ENCODE assay signal across 19 cellular contexts in the genomic region with DNA sequence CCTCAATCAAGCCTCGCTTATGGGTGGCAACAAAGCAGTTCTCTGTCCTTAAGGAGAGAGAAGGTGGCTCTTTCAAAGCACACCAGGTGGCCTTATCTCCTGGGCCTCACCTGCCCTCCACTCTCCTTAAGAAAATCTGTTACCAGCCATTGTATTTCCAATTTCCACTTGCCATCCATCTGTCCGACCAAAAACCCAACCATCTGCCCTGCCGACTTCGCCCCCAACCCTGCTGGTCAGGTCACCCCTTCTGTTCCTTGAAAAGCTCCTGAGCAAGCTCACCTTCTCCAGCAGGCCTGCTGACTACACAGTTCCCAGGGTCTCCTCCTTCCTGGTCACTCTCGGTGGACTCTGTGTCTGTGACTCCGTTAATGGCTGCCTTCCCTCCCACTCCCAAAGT. TPM values are rescaled to one million over a fixed set of nuclear protein-coding genes. Genes with fewer than 3 reads are reported as not detected.
DNase-seq lines count a peak whose midpoint lies in the region; ATAC-seq, FAIRE-seq and TF ChIP-seq lines count a peak whose summit lies in the region.
"Had no signal": no experiment of that assay in that cellular context is flagged by ENCODE, and none has a peak within 500 bp of the region (broad histone marks: within the 10 kb centered on the region; RNA-seq: fewer than 3 reads in every experiment).

No MANE protein-coding gene starts in this region.

- ATAC-seq in IMR-90 (ENCODE audit: low read depth) (no peak), K562 (no peak), GM21528 (IDR thresholded peaks at IDR 0.05; ENCODE audit: low FRiP score, unreplicated experiment) (no peak)
- ATAC-seq: A549, GM12878, HepG2 had no signal

- intact Hi-C loops in IMR-90 (cut with micrococcal nuclease) (no loop called here), K562 (cut with micrococcal nuclease) (no loop called here)

- H3K4me1 ChIP-seq in BLaER1 (peaks cover 10% of the 10 kb centered on the region), IMR-90 (ENCODE audit: control insufficient read depth, insufficient read depth, low read length) (0 out of 2 replicates have a peak, but pooled peaks cover 3% of the 10 kb centered on the region), K562 (replicated peaks in 1 of 2; ENCODE audit: control insufficient read depth in 2 of 2, insufficient read depth in 2 of 2, low read length in 2 of 2) (peaks cover 0 to 6% of the 10 kb centered on the region in 2 experiments; a peak in 2 of 5 replicates), neuronal stem cell (ENCODE audit: control insufficient read depth in 2 of 2, insufficient read depth in 1 of 2, low read depth in 1 of 2, low read length in 2 of 2) (peaks cover 0 to 17% of the 10 kb centered on the region in 2 donors)
- H3K4me1 ChIP-seq: Caco-2 had no signal

- H2AK5ac ChIP-seq in IMR-90 (ENCODE audit: low read depth, low read length) (no peak overlapping the region), neuronal stem cell (ENCODE audit: low read depth, low read length) (no peak overlapping the region)

- H3K18ac ChIP-seq in IMR-90 (ENCODE audit: low read depth, low read length) (no peak overlapping the region), neuronal stem cell (ENCODE audit: low read length) (no peak overlapping the region)

- WGBS in IMR-90 (ENCODE audit: extremely low coverage in 2 of 2, insufficient read length in 1 of 2), 2 experiments: 100% methylated on average over 3 of the region's 6 CpGs; no CpG with 5 or more reads in 1 of the 2 experiments
- 0% methylated on average over 6 of the region's 6 CpGs for WGBS in K562 (ENCODE audit: insufficient coverage, low coverage, missing lambda C conversion rate)
- no CpG with 5 or more reads among the region's 6 CpGs for WGBS in neuronal stem cell (ENCODE audit: extremely low coverage in 2 of 2, insufficient read length in 2 of 2, insufficient replicate concordance in 1 of 2), 2 donors

- H2BK5ac ChIP-seq in IMR-90 (ENCODE audit: low read depth, low read length, poor library complexity, severe bottlenecking): no peak overlapping the region
- no peak overlapping the region for H2BK5ac ChIP-seq in neuronal stem cell (ENCODE audit: low read length)

- DNase-seq in IMR-90: no peak
- no peak for DNase-seq in K562 (ENCODE audit: extremely low read depth in 1 of 4, low spot score in 3 of 4)
- DNase-seq in neuronal stem cell (ENCODE audit: low spot score): no peak
- DNase-seq in GM19240 (ENCODE audit: insufficient read length, low spot score): no peak
- no peak for DNase-seq in 8988T
- DNase-seq: CD8-positive, alpha-beta memory T cell; HCEC 1CT; HFFc6 had no signal

- H3K4ac ChIP-seq in IMR-90 (ENCODE audit: low read depth, low read length): no peak overlapping the region
- H3K4ac ChIP-seq in neuronal stem cell (ENCODE audit: low read length): no peak overlapping the region

- POLR2A ChIA-PET in IMR-90 (lab: Charles Lee; ENCODE audit: unreplicated experiment) (no interaction called here), K562 (lab: Yijun Ruan, JAX) (interaction anchor here (0.9 kb wide), 1 partner anchor 19 kb away, joined by 5 read pairs; no protein-coding TSS in a partner anchor)

- TF ChIP-seq CTCF in IMR-90 (conservative IDR thresholded peaks at IDR 0.05; ENCODE audit: low read depth, low read length) (no peak), K562 (IDR thresholded peaks at IDR 0.05 in 2 of 3, conservative IDR thresholded peaks at IDR 0.05 in 1 of 3; ENCODE audit: insufficient read depth in 2 of 3, low read depth in 1 of 3, low read length in 3 of 3) (no peak)

- H3K36me3 ChIP-seq in BLaER1: no peaks in the 10 kb centered on the region
- no peaks in the 10 kb centered on the region for H3K36me3 ChIP-seq in IMR-90 (ENCODE audit: control insufficient read depth, insufficient read depth, low read length)
- H3K36me3 ChIP-seq in K562 (ENCODE audit: control insufficient read depth, insufficient read depth, low read length): no peaks in the 10 kb centered on the region
- H3K36me3 ChIP-seq in neuronal stem cell (replicated peaks in 1 of 2; ENCODE audit: control insufficient read depth in 2 of 2, insufficient read depth in 2 of 2, low read length in 2 of 2): no peaks in the 10 kb centered on the region
- H3K36me3 ChIP-seq: BE2C had no signal

- no peak for TF ChIP-seq POLR2A in IMR-90 (IDR thresholded peaks at IDR 0.05; ENCODE audit: low read depth, low read length)
- no peak for TF ChIP-seq POLR2A in K562 (conservative IDR thresholded peaks at IDR 0.05)

- no peak overlapping the region for H4K5ac ChIP-seq in IMR-90 (ENCODE audit: low read depth, low read length)

- dilution Hi-C loops in IMR-90 (cut with HindIII; ENCODE audit: low sequenced_read_pairs, unreplicated experiment): no loop called here

- no peak overlapping the region for H3K56ac ChIP-seq in IMR-90 (ENCODE audit: extremely low read depth, insufficient read depth, low read length)

- no peaks in the 10 kb centered on the region for H3K79me2 ChIP-seq in K562 (ENCODE audit: control insufficient read depth, insufficient read depth, low read length)

- H3K79me1 ChIP-seq in IMR-90 (ENCODE audit: low read depth in 1 of 2, low read length in 2 of 2) (no peaks in the 10 kb centered on the region), neuronal stem cell (ENCODE audit: low read depth, low read length) (no peaks in the 10 kb centered on the region)

- peak overlapping the region; percentile 30; the same call in 1 of the 2 replicates for H3K4me2 ChIP-seq in BLaER1
- H3K4me2 ChIP-seq in IMR-90 (ENCODE audit: low read depth, low read length): no peak overlapping the region
- H3K4me2 ChIP-seq in K562 (ENCODE audit: insufficient read depth, low read length): no peak overlapping the region
- no peak overlapping the region for H3K4me2 ChIP-seq in neuronal stem cell (ENCODE audit: insufficient read depth, low read length, poor library complexity, severe bottlenecking)
- H3K4me2 ChIP-seq: A549 had no signal

- H2AFZ ChIP-seq in IMR-90 (replicated peaks; ENCODE audit: low read length, poor library complexity) (no peak overlapping the region), K562 (ENCODE audit: low read depth, low read length) (no peak overlapping the region), neuronal stem cell (ENCODE audit: low read length) (no peak overlapping the region)

- no peak overlapping the region for H2BK12ac ChIP-seq in neuronal stem cell (ENCODE audit: low read length)

- no peak overlapping the region for H3K14ac ChIP-seq in IMR-90 (replicated peaks; ENCODE audit: low read depth, low read length)
- H3K14ac ChIP-seq in neuronal stem cell (ENCODE audit: low read length): no peak overlapping the region

- no peak overlapping the region for H3K23ac ChIP-seq in IMR-90 (ENCODE audit: low read depth, low read length)
- H3K23ac ChIP-seq in neuronal stem cell (ENCODE audit: low read depth, low read length, poor library complexity): no peak overlapping the region

- FAIRE-seq in K562 (lab: Jason Lieb, UNC): no peak
- FAIRE-seq: A549, GM12878, GM18507, H1, HepG2, HTR-8/SVneo had no signal

- H2BK15ac ChIP-seq in IMR-90 (ENCODE audit: low read depth, low read length): peak overlapping the region; percentile 50; the same call in 1 of the 3 replicates
- peak overlapping the region; percentile 63 for H2BK15ac ChIP-seq in neuronal stem cell (ENCODE audit: low read length)

- no peak for TF ChIP-seq EP300 in K562 (IDR thresholded peaks at IDR 0.05; ENCODE audit: low read length)

- BruUV-seq in IMR-90 (replicated peaks; lab: Mats Ljungman, UMichigan) (no TSS peak), K562 (replicated peaks; lab: Mats Ljungman, UMichigan) (no TSS peak)

- no peak for TF ChIP-seq RAD21 in IMR-90 (IDR thresholded peaks at IDR 0.05; ENCODE audit: low read length)
- TF ChIP-seq RAD21 in K562 (CRISPR knock-in tag; conservative IDR thresholded peaks at IDR 0.05 in 1 of 2, IDR thresholded peaks at IDR 0.05 in 1 of 2): no peak

- no peak overlapping the region for H3K27ac ChIP-seq in BLaER1
- no peak overlapping the region for H3K27ac ChIP-seq in IMR-90 (ENCODE audit: insufficient read depth, low read length)
- H3K27ac ChIP-seq in K562 (ENCODE audit: extremely low read depth, low read depth, low read length): no peak overlapping the region
- H3K27ac ChIP-seq in neuronal stem cell (replicated peaks; ENCODE audit: low read length): no peak overlapping the region

- no peak overlapping the region for H2AK9ac ChIP-seq in IMR-90 (replicated peaks; ENCODE audit: low read depth, low read length, poor library complexity)

- H3K9me3 ChIP-seq in BLaER1 (no peaks in the 10 kb centered on the region), IMR-90 (ENCODE audit: control insufficient read depth, insufficient read depth, low read length) (no peaks in the 10 kb centered on the region), K562 (replicated peaks; ENCODE audit: control insufficient read depth, insufficient read depth, low read depth, low read length) (no peaks in the 10 kb centered on the region), neuronal stem cell (replicated peaks in 1 of 2; ENCODE audit: control insufficient read depth in 2 of 2, insufficient read depth in 1 of 2, low read depth in 1 of 2, low read length in 2 of 2) (no peaks in the 10 kb centered on the region)
- H3K9me3 ChIP-seq: A549, BE2C, Caco-2 had no signal

- in situ Hi-C loops in IMR-90 (cut with MboI; ENCODE audit: low sequenced_read_pairs): no loop called here
- in situ Hi-C loops in K562 (cut with MboI): no loop called here

- H4K91ac ChIP-seq in IMR-90 (ENCODE audit: insufficient read depth, low read depth, low read length) (no peak overlapping the region), neuronal stem cell (ENCODE audit: low read depth, low read length, poor library complexity) (no peak overlapping the region)

- H3K9ac ChIP-seq in BLaER1 (no peak overlapping the region), IMR-90 (ENCODE audit: low read depth, low read length) (no peak overlapping the region), K562 (ENCODE audit: insufficient read depth in 1 of 2, low read depth in 2 of 2, low read length in 2 of 2) (no peak overlapping the region), neuronal stem cell (ENCODE audit: low read depth, low read length, poor library complexity) (no peak overlapping the region)

- H2BK20ac ChIP-seq in IMR-90 (ENCODE audit: low read depth, low read length): 0 out of 2 replicates have a peak overlapping the region, but pooled peaks have one; percentile 29

- CTCF ChIA-PET in IMR-90 (lab: Yijun Ruan, JAX): no interaction called here
- CTCF ChIA-PET in K562 (lab: Yijun Ruan, JAX; ENCODE audit: low intra/inter-chr PET ratio): no interaction called here

- H4K20me1 ChIP-seq in BLaER1 (no peaks in the 10 kb centered on the region), IMR-90 (ENCODE audit: insufficient read depth, low read length) (no peaks in the 10 kb centered on the region), K562 (replicated peaks; ENCODE audit: control insufficient read depth, insufficient read depth, low read length) (0 out of 2 replicates have a peak, but pooled peaks cover 4% of the 10 kb centered on the region)

- H3K9me1 ChIP-seq in IMR-90 (ENCODE audit: insufficient read depth, low read length): peaks cover 12% of the 10 kb centered on the region
- no peaks in the 10 kb centered on the region for H3K9me1 ChIP-seq in K562 (ENCODE audit: control insufficient read depth, insufficient read depth, low read length)

- H3K27me3 ChIP-seq in BLaER1 (no peaks in the 10 kb centered on the region), IMR-90 (ENCODE audit: control insufficient read depth, insufficient read depth, low read length) (no peaks in the 10 kb centered on the region), K562 (ENCODE audit: control insufficient read depth in 2 of 2, insufficient read depth in 2 of 2, low read length in 2 of 2) (peaks cover 37 to 79% of the 10 kb centered on the region in 2 experiments), neuronal stem cell (ENCODE audit: control insufficient read depth in 3 of 3, insufficient read depth in 3 of 3, low read depth in 1 of 3, low read length in 3 of 3) (peaks cover 0 to 60% (median 0%) of the 10 kb centered on the region in 3 experiments)
- H3K27me3 ChIP-seq: BE2C had no signal

- H3K4me3 ChIP-seq in BLaER1 (no peak overlapping the region), IMR-90 (ENCODE audit: insufficient read depth, low read depth, low read length) (no peak overlapping the region), K562 (no peak overlapping the region), neuronal stem cell (ENCODE audit: low read length in 2 of 2) (no peak overlapping the region)
- H3K4me3 ChIP-seq: A549, GM12878 had no signal

- H4K8ac ChIP-seq in IMR-90 (ENCODE audit: low read depth in 2 of 2, low read length in 2 of 2) (no peak overlapping the region), neuronal stem cell (ENCODE audit: low read depth, low read length) (no peak overlapping the region)

- H2BK120ac ChIP-seq in IMR-90 (ENCODE audit: low read depth, low read length) (no peak overlapping the region), neuronal stem cell (ENCODE audit: low read depth, low read length) (no peak overlapping the region)

RNA-seq across cellular contexts. Expression of gene IGFN1, which starts 0.6 kb away (rescaled TPM):
- total RNA-seq in IMR-90 (2012; rRNA removed) (not detected in 2 replicates), K562 (2014; rRNA removed) (not detected in 2 replicates), K562 (2014; rRNA removed; fragmentation: Illumina TruSeq; extraction: Trizol) (not detected in 2 replicates), K562 (2015; rRNA removed; fragmentation: Illumina TruSeq; extraction: Trizol) (not detected in 2 replicates), K562 (2021) (not detected in 2 replicates)
- polyA plus RNA-seq in IMR-90 (2012; rRNA removed) (0.04 and 0.05 TPM in 2 replicates), K562 (2011; rRNA removed) (not detected in 2 replicates), K562 (2014; fragmentation: Illumina TruSeq; extraction: Trizol) (not detected in 2 replicates), K562 (2014; fragmentation: Nextera tagmentation; extraction: Ambion mirVana) (not detected), K562 (2014; rRNA removed) (0.04 TPM in 1 of 2 replicates, not detected in the other)
- 0.01 TPM in 1 of 2 replicates, not detected in the other for polyA plus RNA-seq in IMR-90 (2012; cell fraction: cytosol; rRNA removed)
- polyA plus RNA-seq in IMR-90 (2012; cell fraction: nucleus; rRNA removed; ENCODE audit: low replicate concordance): 0.18 and 0.49 TPM in 2 replicates
- total RNA-seq in K562 (2011; cell fraction: chromatin; rRNA removed; ENCODE audit: low replicate concordance): 0.05 and 0.16 TPM in 2 replicates
- total RNA-seq in K562 (2011; cell fraction: nucleolus; rRNA removed): not detected in 2 replicates
- not detected in 2 replicates for total RNA-seq in K562 (2011; cell fraction: nucleoplasm; rRNA removed)
- not detected in 2 replicates for polyA plus RNA-seq in K562 (2011; cell fraction: cytosol; rRNA removed)
- 0.06 TPM in 1 of 2 replicates, not detected in the other for polyA plus RNA-seq in K562 (2011; cell fraction: nucleus; rRNA removed)
- 0.03 and 0.17 TPM in 2 replicates for polyA plus RNA-seq in K562 (2012)
- polyA minus RNA-seq in K562 (2011; rRNA and poly(A)+ RNA removed): not detected in 2 replicates
- polyA minus RNA-seq in K562 (2011; cell fraction: cytosol; rRNA and poly(A)+ RNA removed): not detected in 2 replicates
- polyA minus RNA-seq in K562 (2011; cell fraction: nucleus; rRNA and poly(A)+ RNA removed): 0.11 TPM in 1 of 2 replicates, not detected in the other
- polyA plus RNA-seq in neuronal stem cell (2013, experiment 1 of 2): 0.15 TPM
- polyA plus RNA-seq in neuronal stem cell (2013, experiment 2 of 2): 0.12 TPM
- total RNA-seq: CD8-positive, alpha-beta memory T cell; GM12878; H1; HFFc6 had no signal
- polyA plus RNA-seq: AG04450; CD8-positive, alpha-beta memory T cell; GM12878; H1 had no signal

RNA-seq across cellular contexts. Expression of gene TMEM9, which starts 35.7 kb away (rescaled TPM):
- 62.8 and 76.7 TPM in 2 replicates for total RNA-seq in IMR-90 (2012; rRNA removed)
- polyA plus RNA-seq in IMR-90 (2012; rRNA removed): 97.0 and 107 TPM in 2 replicates
- 60.6 and 115 TPM in 2 replicates for polyA plus RNA-seq in IMR-90 (2012; cell fraction: cytosol; rRNA removed)
- polyA plus RNA-seq in IMR-90 (2012; cell fraction: nucleus; rRNA removed; ENCODE audit: low replicate concordance): 66.7 and 97.2 TPM in 2 replicates
- 56.7 and 115 TPM in 2 replicates for total RNA-seq in K562 (2011; cell fraction: chromatin; rRNA removed; ENCODE audit: low replicate concordance)
- 158 and 181 TPM in 2 replicates for total RNA-seq in K562 (2011; cell fraction: nucleolus; rRNA removed)
- 137 and 141 TPM in 2 replicates for total RNA-seq in K562 (2011; cell fraction: nucleoplasm; rRNA removed)
- total RNA-seq in K562 (2014; rRNA removed): 79.3 and 118 TPM in 2 replicates
- total RNA-seq in K562 (2014; rRNA removed; fragmentation: Illumina TruSeq; extraction: Trizol): 25.4 and 30.4 TPM in 2 replicates
- 30.6 and 31.5 TPM in 2 replicates for total RNA-seq in K562 (2015; rRNA removed; fragmentation: Illumina TruSeq; extraction: Trizol)
- total RNA-seq in K562 (2021): 72.4 and 80.7 TPM in 2 replicates
- 107 and 195 TPM in 2 replicates for polyA plus RNA-seq in K562 (2011; rRNA removed)
- 148 and 167 TPM in 2 replicates for polyA plus RNA-seq in K562 (2011; cell fraction: cytosol; rRNA removed)
- 145 and 201 TPM in 2 replicates for polyA plus RNA-seq in K562 (2011; cell fraction: nucleus; rRNA removed)
- 64.1 and 120 TPM in 2 replicates for polyA plus RNA-seq in K562 (2012)
- 38.7 and 52.1 TPM in 2 replicates for polyA plus RNA-seq in K562 (2014; fragmentation: Illumina TruSeq; extraction: Trizol)
- polyA plus RNA-seq in K562 (2014; fragmentation: Nextera tagmentation; extraction: Ambion mirVana): 10 to 100 TPM; 42.4 to 86.2 TPM
- polyA plus RNA-seq in K562 (2014; rRNA removed): 67.6 and 90.2 TPM in 2 replicates
- 56.2 and 56.5 TPM in 2 replicates for polyA minus RNA-seq in K562 (2011; rRNA and poly(A)+ RNA removed)
- 30.3 and 38.0 TPM in 2 replicates for polyA minus RNA-seq in K562 (2011; cell fraction: cytosol; rRNA and poly(A)+ RNA removed)
- 14.8 and 29.9 TPM in 2 replicates for polyA minus RNA-seq in K562 (2011; cell fraction: nucleus; rRNA and poly(A)+ RNA removed)
- 72.8 TPM for polyA plus RNA-seq in neuronal stem cell (2013, experiment 1 of 2)
- 72.0 TPM for polyA plus RNA-seq in neuronal stem cell (2013, experiment 2 of 2)
